15 cellular contexts compared by ENCODE assay signal in genomic region chr14:85909581-85909980, GRCh38.
"Had no signal": no experiment of that assay in that cellular context is flagged by ENCODE, and none has a peak within 500 bp of the region (broad histone marks: within the 10 kb centered on the region; RNA-seq: fewer than 3 reads in every experiment).

No MANE protein-coding gene starts in this region.

- ATAC-seq: activated CD4-positive, CD25-positive, alpha-beta regulatory T cell treated with anti-CD3 and anti-CD28 coated beads, Interleukin-2, amount 50 U/mL, for 24 hours; right cardiac atrium had no signal

- H3K4me3 Mint-ChIP-seq: activated naive CD4-positive, alpha-beta T cell treated with anti-CD3 and anti-CD28 coated beads, Interleukin-2, amount 50 U/mL, for 24 hours; naive B cell; type B pancreatic cell had no signal

- H3K36me3 Mint-ChIP-seq: activated naive CD4-positive, alpha-beta T cell treated with anti-CD3 and anti-CD28 coated beads, Interleukin-2, amount 50 U/mL, for 24 hours; naive B cell; type B pancreatic cell had no signal

- H3K27ac Mint-ChIP-seq: activated naive CD4-positive, alpha-beta T cell treated with anti-CD3 and anti-CD28 coated beads, Interleukin-2, amount 50 U/mL, for 24 hours; progenitor cell of endocrine pancreas; type B pancreatic cell had no signal

- H3K4me1 ChIP-seq: esophagus squamous epithelium, suprapubic skin had no signal

- H3K9me3 Mint-ChIP-seq: activated naive CD4-positive, alpha-beta T cell treated with anti-CD3 and anti-CD28 coated beads, Interleukin-2, amount 50 U/mL, for 24 hours; type B pancreatic cell had no signal

- H3K4me1 Mint-ChIP-seq: activated naive CD4-positive, alpha-beta T cell treated with anti-CD3 and anti-CD28 coated beads, Interleukin-2, amount 50 U/mL, for 24 hours had no signal

- DNase-seq: activated effector memory CD4-positive, alpha-beta T cell treated with Interleukin-2 at 50 U/mL for 16 hours; activated T-cell treated with anti-CD3 and anti-CD28 coated beads, Interleukin-2, amount 50 U/mL, for 1 hour; esophagus squamous epithelium; midbrain; naive B cell; right cardiac atrium; stimulated activated CD4-positive, alpha-beta T cell treated with anti-CD3 and anti-CD28 coated beads, Interleukin-12 subunit alpha, Interleukin-12 subunit beta, amount 100 ng/mL, for 4 hours; stimulated activated naive CD4-positive, alpha-beta T cell had no signal

- H3K27me3 Mint-ChIP-seq: progenitor cell of endocrine pancreas, type B pancreatic cell had no signal

- H3K9me3 ChIP-seq: esophagus squamous epithelium, neutrophil, suprapubic skin had no signal

- H3K36me3 ChIP-seq: esophagus squamous epithelium, neutrophil, suprapubic skin had no signal

- H3K4me3 ChIP-seq: esophagus squamous epithelium, lung, suprapubic skin had no signal
